Comparison of ENCODE assay signal across 8 cellular contexts in genomic region chr11:61828629-61829407, GRCh38. TPM values are rescaled to one million over a fixed set of nuclear protein-coding genes. Genes with fewer than 3 reads are reported as not detected.
DNase-seq lines count a peak whose midpoint lies in the region; ATAC-seq and TF ChIP-seq lines count a peak whose summit lies in the region.

No MANE protein-coding gene starts in this region.

- H3K36me3 ChIP-seq in aorta (ENCODE audit: control insufficient read depth in 1 of 2, insufficient read depth in 2 of 2, low read length in 1 of 2), result no peaks in the 10 kb centered on the region

- H3K4me3 ChIP-seq in fibroblast of mammary gland (ENCODE audit: control insufficient read depth, low read depth, low read length), result peak overlapping the region; percentile 96
- H3K4me3 ChIP-seq in aorta (ENCODE audit: low read length in 2 of 2), result peak overlapping the region; percentile 61 to 67

- H3K27me3 ChIP-seq in CD4-positive, alpha-beta T cell (ENCODE audit: control insufficient read depth, insufficient read depth, low read length), result peaks cover 15% of the 10 kb centered on the region
- H3K27me3 ChIP-seq in aorta (ENCODE audit: control insufficient read depth in 1 of 2, insufficient read depth in 2 of 2, low read length in 1 of 2), result no peaks in the 10 kb centered on the region

- 0 to 1% methylated on average over 53 to 55 of the region's 55 CpGs for WGBS in aorta, 2 donors

- CTCF ChIA-PET in CD4-positive, alpha-beta T cell (lab: Charles Lee), result interaction anchor here (1.5 to 3.7 kb wide), 3 partner anchors 13 to 253 kb away, joined by 4 to 18 read pairs (median 12); partner anchors contain the start of gene FADS1

- peaks cover 72% of the 10 kb centered on the region for H3K27me3 Mint-ChIP-seq in CD4-positive, alpha-beta T cell
- peaks cover 53% of the 10 kb centered on the region for H3K27me3 Mint-ChIP-seq in activated T-cell treated with anti-CD3 and anti-CD28 coated beads, Interleukin-2, amount 50 U/mL, for 24 hours
- peaks cover 11 to 59% (median 19%) of the 10 kb centered on the region in 5 donors for H3K27me3 Mint-ChIP-seq in naive thymus-derived CD8-positive, alpha-beta T cell

- H3K9me3 ChIP-seq in CD4-positive, alpha-beta T cell (ENCODE audit: control insufficient read depth, low read length), result no peaks in the 10 kb centered on the region
- H3K9me3 ChIP-seq in aorta (ENCODE audit: control insufficient read depth, low read length), result no peaks in the 10 kb centered on the region

- H3K9me3 Mint-ChIP-seq in CD4-positive, alpha-beta T cell, result no peaks in the 10 kb centered on the region
- H3K9me3 Mint-ChIP-seq in activated T-cell treated with anti-CD3 and anti-CD28 coated beads, Interleukin-2, amount 50 U/mL, for 24 hours, result no peaks in the 10 kb centered on the region
- peaks cover 0 to 2% (median 0%) of the 10 kb centered on the region in 9 donors for H3K9me3 Mint-ChIP-seq in naive thymus-derived CD8-positive, alpha-beta T cell

- no peaks in the 10 kb centered on the region for H3K36me3 Mint-ChIP-seq in CD4-positive, alpha-beta T cell (ENCODE audit: low read depth)
- peaks cover 1% of the 10 kb centered on the region for H3K36me3 Mint-ChIP-seq in activated T-cell treated with anti-CD3 and anti-CD28 coated beads, Interleukin-2, amount 50 U/mL, for 24 hours (ENCODE audit: low read depth)
- H3K36me3 Mint-ChIP-seq in naive thymus-derived CD8-positive, alpha-beta T cell, result peaks cover 0 to 2% (median 0%) of the 10 kb centered on the region in 3 donors

- H3K4me1 ChIP-seq in aorta (ENCODE audit: control insufficient read depth in 1 of 2, insufficient read depth in 2 of 2, low read length in 2 of 2), result no peaks in the 10 kb centered on the region

- peak; percentile 48 for ATAC-seq in CD4-positive, alpha-beta T cell (ENCODE audit: poor library complexity)
- ATAC-seq in naive thymus-derived CD8-positive, alpha-beta T cell, result peak; percentile 56 to 67
- peak; percentile 55 for ATAC-seq in aorta (ENCODE audit: low FRiP score)

- POLR2A ChIA-PET in CD4-positive, alpha-beta T cell (lab: Charles Lee), result interaction anchor here (0.7 to 1.4 kb wide), 2 partner anchors 14 to 554 kb away, joined by 3 read pairs; no protein-coding TSS in a partner anchor
- POLR2A ChIA-PET in naive thymus-derived CD8-positive, alpha-beta T cell (lab: Charles Lee), result no interaction called here

- peak; percentile 29 for TF ChIP-seq CTCF in CD4-positive, alpha-beta T cell (IDR thresholded peaks at IDR 0.05)
- TF ChIP-seq CTCF in fibroblast of mammary gland (conservative IDR thresholded peaks at IDR 0.05; ENCODE audit: control insufficient read depth, insufficient read depth, low read depth, low read length), result peak; percentile 28

- peak in 3 of 10 experiments; percentile 8 to 27 (median 11) for DNase-seq in CD4-positive, alpha-beta T cell
- DNase-seq in GM19238 (ENCODE audit: insufficient read length, low spot score), result peak; percentile 68
- peak; percentile 47 to 79 (median 79) for DNase-seq in NCI-H1417 (lab: John Stamatoyannopoulos, UW)
- peak; percentile 62 for DNase-seq in activated T-cell treated with anti-CD3 and anti-CD28 coated beads, Interleukin-2, amount 50 U/mL, for 24 hours
- DNase-seq in fibroblast of mammary gland (ENCODE audit: low read depth), result peak; percentile 18
- DNase-seq in naive thymus-derived CD8-positive, alpha-beta T cell, result peak in 5 of 10 donors; percentile 23 to 40 (median 30)
- peak; percentile 64 to 79 for DNase-seq in aorta
- DNase-seq in GOT3 (lab: John Stamatoyannopoulos, UW), result no peak

- intact Hi-C loops in CD4-positive, alpha-beta T cell (cut with DNase I, micrococcal nuclease), result no loop called here
- intact Hi-C loops in aorta (cut with DNase I), result loop anchor here in 1 of 2 donors (5.0 kb wide), 1 partner anchor 63 kb away; the partner anchor contains the start of gene FADS3

- no peak overlapping the region for H3K27ac Mint-ChIP-seq in CD4-positive, alpha-beta T cell
- H3K27ac Mint-ChIP-seq in activated T-cell treated with anti-CD3 and anti-CD28 coated beads, Interleukin-2, amount 50 U/mL, for 24 hours, result peak overlapping the region; percentile 18
- peak overlapping the region in 3 of 10 donors; percentile 44 to 91 (median 80) for H3K27ac Mint-ChIP-seq in naive thymus-derived CD8-positive, alpha-beta T cell

- peak overlapping the region; percentile 85 for H3K4me3 Mint-ChIP-seq in CD4-positive, alpha-beta T cell
- peak overlapping the region; percentile 84 for H3K4me3 Mint-ChIP-seq in activated T-cell treated with anti-CD3 and anti-CD28 coated beads, Interleukin-2, amount 50 U/mL, for 24 hours
- H3K4me3 Mint-ChIP-seq in naive thymus-derived CD8-positive, alpha-beta T cell, result peak overlapping the region; percentile 77 to 92 (median 87)

- H3K27ac ChIP-seq in CD4-positive, alpha-beta T cell (ENCODE audit: low read depth, low read length), result no peak overlapping the region
- H3K27ac ChIP-seq in aorta (ENCODE audit: low read depth in 1 of 2, low read length in 2 of 2), result peak overlapping the region; percentile 48 to 88

- peaks cover 23% of the 10 kb centered on the region for H3K4me1 Mint-ChIP-seq in CD4-positive, alpha-beta T cell (ENCODE audit: low read depth)
- H3K4me1 Mint-ChIP-seq in activated T-cell treated with anti-CD3 and anti-CD28 coated beads, Interleukin-2, amount 50 U/mL, for 24 hours (ENCODE audit: low read depth), result peaks cover 27% of the 10 kb centered on the region
- H3K4me1 Mint-ChIP-seq in naive thymus-derived CD8-positive, alpha-beta T cell, result peaks cover 18 to 60% (median 29%) of the 10 kb centered on the region in 4 donors

RNA-seq across cellular contexts. Expression of gene FADS2, which starts 0.7 kb away (rescaled TPM):
- total RNA-seq in CD4-positive, alpha-beta T cell, result under 1 TPM; 0.08 to 0.33 TPM
- not detected for total RNA-seq in naive thymus-derived CD8-positive, alpha-beta T cell
- polyA plus RNA-seq in naive thymus-derived CD8-positive, alpha-beta T cell, result 1 to 10 TPM in 2 of 3 donors, under 1 TPM in 1; 0.06 to 9.6 (median 4.2) TPM
- 100 to 1,000 TPM in 1 of 2 donors, 10 to 100 TPM in 1; 89.7 to 167 TPM for total RNA-seq in aorta
- polyA plus RNA-seq in aorta, result 10 to 100 TPM; 38.2 to 71.4 TPM

RNA-seq across cellular contexts. Expression of gene FADS1, which starts 12.0 kb away (rescaled TPM):
- total RNA-seq in CD4-positive, alpha-beta T cell, result under 1 TPM; 0.56 to 0.77 TPM
- under 1 TPM; 0.55 to 0.60 TPM for total RNA-seq in naive thymus-derived CD8-positive, alpha-beta T cell
- polyA plus RNA-seq in naive thymus-derived CD8-positive, alpha-beta T cell, result 1 to 10 TPM in 2 of 3 donors, not detected in 1; 1.7 to 4.7 TPM
- 10 to 100 TPM; 50.4 to 61.1 TPM for total RNA-seq in aorta
- 10 to 100 TPM; 11.8 to 13.7 TPM for polyA plus RNA-seq in aorta

RNA-seq across cellular contexts. Expression of gene FEN1, which starts 36.1 kb away (rescaled TPM):
- 1 to 10 TPM; 7.5 to 9.1 TPM for total RNA-seq in CD4-positive, alpha-beta T cell
- total RNA-seq in naive thymus-derived CD8-positive, alpha-beta T cell, result 1 to 10 TPM; 8.3 to 8.6 TPM
- 10 to 100 TPM in 2 of 3 donors, 1 to 10 TPM in 1; 10.0 to 13.1 (median 10.2) TPM for polyA plus RNA-seq in naive thymus-derived CD8-positive, alpha-beta T cell
- 1 to 10 TPM; 5.5 to 6.9 TPM for total RNA-seq in aorta
- polyA plus RNA-seq in aorta, result 1 to 10 TPM; 3.5 to 4.9 TPM

RNA-seq across cellular contexts. Expression of gene TMEM258, which starts 36.4 kb away (rescaled TPM):
- 10 to 100 TPM; 55.2 to 56.0 TPM for total RNA-seq in CD4-positive, alpha-beta T cell
- total RNA-seq in naive thymus-derived CD8-positive, alpha-beta T cell, result 10 to 100 TPM; 84.4 to 87.7 TPM
- polyA plus RNA-seq in naive thymus-derived CD8-positive, alpha-beta T cell, result 100 to 1,000 TPM; 205 to 256 (median 225) TPM
- 10 to 100 TPM; 73.2 to 84.1 TPM for total RNA-seq in aorta
- 100 to 1,000 TPM; 189 to 213 TPM for polyA plus RNA-seq in aorta

Comparison
In these comparisons a context has a peak if more than half of its experiments do, and no peak if none do; other contexts are left out.
1. RNA of gene FADS2, which starts 0.7 kb away (total RNA-seq): 89.7 to 167 TPM in aorta; 0.08 to 0.33 TPM in CD4-positive, alpha-beta T cell and not detected in naive thymus-derived CD8-positive, alpha-beta T cell; every median in the first group is over 10 times any median in the second.
2. RNA of gene FADS1, which starts 12.0 kb away (total RNA-seq): 50.4 to 61.1 TPM in aorta; 0.56 to 0.77 TPM in CD4-positive, alpha-beta T cell and 0.55 to 0.60 TPM in naive thymus-derived CD8-positive, alpha-beta T cell; every median in the first group is over 10 times any median in the second.
3. Peak in every context shown above with its lines, with median percentiles within 50 percentile points of each other: ATAC-seq and H3K4me3 Mint-ChIP-seq.